Comparison of ENCODE assay signal across 13 cellular contexts in the genomic region with DNA sequence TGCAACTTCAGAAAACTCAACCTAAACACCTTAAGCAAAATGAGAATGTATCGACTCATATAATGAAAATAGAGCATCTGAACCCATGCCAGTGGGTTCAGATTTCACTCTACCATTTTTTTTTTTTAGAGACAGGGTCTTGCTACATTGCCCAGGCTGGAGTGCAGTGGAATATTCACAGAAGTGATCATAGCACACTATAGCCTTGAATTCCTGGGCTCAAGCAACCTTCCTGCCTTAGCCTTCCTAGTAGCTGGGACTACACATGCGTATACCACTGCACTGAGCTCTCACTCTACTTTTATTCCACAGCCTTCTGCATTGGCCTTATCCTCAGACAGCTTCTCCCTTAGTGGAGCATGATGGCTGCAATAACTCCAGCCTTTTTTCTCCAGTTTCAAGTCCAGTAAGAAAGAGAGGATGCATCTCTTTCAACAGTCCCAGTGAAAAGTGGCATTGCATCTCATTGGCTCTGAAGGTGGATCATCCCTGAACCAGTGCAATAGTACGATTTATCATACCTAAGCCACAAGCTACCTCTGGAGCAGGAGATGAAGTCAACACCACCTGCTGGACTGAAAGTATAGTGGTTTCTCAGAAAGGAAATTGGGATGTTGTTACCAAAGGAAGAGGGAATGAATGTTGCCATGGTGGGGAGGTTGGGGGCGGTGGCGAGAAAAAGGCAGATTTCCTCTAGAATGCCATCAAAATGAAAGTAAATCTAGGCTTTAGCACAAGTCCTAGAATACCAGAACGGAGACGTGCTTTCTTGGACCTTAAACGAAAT. TPM values are rescaled to one million over a fixed set of nuclear protein-coding genes. Genes with fewer than 3 reads are reported as not detected.
DNase-seq lines count a peak whose midpoint lies in the region; ATAC-seq, FAIRE-seq and TF ChIP-seq lines count a peak whose summit lies in the region.
"Had no signal": no experiment of that assay in that cellular context is flagged by ENCODE, and none has a peak within 500 bp of the region (broad histone marks: within the 10 kb centered on the region; RNA-seq: fewer than 3 reads in every experiment).

No MANE protein-coding gene starts in this region.

- BruUV-seq in HCT116 (replicated peaks; lab: Mats Ljungman, UMichigan) = no TSS peak
- no TSS peak for BruUV-seq in K562 (replicated peaks; lab: Mats Ljungman, UMichigan)

- FAIRE-seq in K562 (lab: Jason Lieb, UNC) (no peak), H54 (lab: Jason Lieb, UNC) (no peak)
- FAIRE-seq: G401.6 had no signal

- peaks cover 15% of the 10 kb centered on the region; the same call in 1 of the 2 replicates for H3K27me3 ChIP-seq in HCT116 (ENCODE audit: insufficient read depth, low read length)
- peaks cover 2 to 19% of the 10 kb centered on the region in 2 experiments; a peak in 4 of 5 replicates for H3K27me3 ChIP-seq in K562 (ENCODE audit: control insufficient read depth in 2 of 2, insufficient read depth in 2 of 2, low read length in 2 of 2)
- H3K27me3 ChIP-seq in liver (ENCODE audit: control insufficient read depth in 4 of 4, insufficient read depth in 4 of 4, low read length in 3 of 4) = peaks cover 0 to 4% (median 0%) of the 10 kb centered on the region in 4 donors
- no peaks in the 10 kb centered on the region for H3K27me3 ChIP-seq in ovary

- H3K27ac ChIP-seq in HCT116 (ENCODE audit: low read depth, low read length) = no peak overlapping the region
- no peak overlapping the region for H3K27ac ChIP-seq in K562 (ENCODE audit: extremely low read depth, low read depth, low read length)
- no peak overlapping the region for H3K27ac ChIP-seq in liver (ENCODE audit: low read depth in 1 of 2, low read length in 2 of 2)
- H3K27ac ChIP-seq in ovary = peak overlapping the region in 1 of 2 donors; percentile 41

- no peak overlapping the region for H3K4me2 ChIP-seq in HCT116 (ENCODE audit: low read length)
- H3K4me2 ChIP-seq in K562 (ENCODE audit: insufficient read depth, low read length) = no peak overlapping the region; the same call in 1 of the 2 replicates

- H3K9ac ChIP-seq in HCT116 (ENCODE audit: low read length) = no peak overlapping the region
- no peak overlapping the region for H3K9ac ChIP-seq in K562 (ENCODE audit: insufficient read depth in 1 of 2, low read depth in 2 of 2, low read length in 2 of 2)
- H3K9ac ChIP-seq in liver (ENCODE audit: low read depth in 1 of 2, low read length in 2 of 2) = no peak overlapping the region

- H3K4me1 ChIP-seq in HCT116 (ENCODE audit: control insufficient read depth in 1 of 2, insufficient read depth in 2 of 2, low read length in 2 of 2) = no peaks in the 10 kb centered on the region
- H3K4me1 ChIP-seq in K562 (replicated peaks in 1 of 2; ENCODE audit: control insufficient read depth in 2 of 2, insufficient read depth in 2 of 2, low read length in 2 of 2) = peaks cover 8 to 19% of the 10 kb centered on the region in 2 experiments; a peak in 4 of 5 replicates
- H3K4me1 ChIP-seq in liver (ENCODE audit: control insufficient read depth in 4 of 4, insufficient read depth in 4 of 4, low read length in 3 of 4) = peaks cover 0 to 10% (median 4%) of the 10 kb centered on the region in 4 donors
- peaks cover 13% of the 10 kb centered on the region for H3K4me1 ChIP-seq in ovary (ENCODE audit: insufficient read depth)
- H3K4me1 ChIP-seq: prostate gland had no signal

- RAD21 ChIA-PET in HCT116 (lab: Charles Lee; ENCODE audit: low non-redundant PET in 1 of 2, low total read pairs in 2 of 2, uncharacterized antibody in 2 of 2, unreplicated experiment in 2 of 2) = no interaction called here

- intact Hi-C loops in HCT116 (cut with micrococcal nuclease) = loop anchor here (10.0 kb wide), 1 partner anchor 309 kb away; no protein-coding TSS in a partner anchor
- intact Hi-C loops in K562 (cut with micrococcal nuclease) = no loop called here
- intact Hi-C loops in ovary (cut with DNase I) = loop anchor here in 2 of 4 donors (10.0 kb wide), 1 partner anchor 209 kb away; a partner anchor contains a TSS

- no peaks in the 10 kb centered on the region for H3K9me3 ChIP-seq in HCT116 (ENCODE audit: control insufficient read depth in 1 of 2, insufficient read depth in 1 of 2, low read depth in 1 of 2, low read length in 2 of 2)
- no peaks in the 10 kb centered on the region for H3K9me3 ChIP-seq in K562 (replicated peaks; ENCODE audit: control insufficient read depth, insufficient read depth, low read depth, low read length)
- no peaks in the 10 kb centered on the region for H3K9me3 ChIP-seq in liver (ENCODE audit: control insufficient read depth in 4 of 4, low read length in 3 of 4)
- H3K9me3 ChIP-seq in ovary = no peaks in the 10 kb centered on the region
- H3K9me3 ChIP-seq: prostate gland had no signal

- TF ChIP-seq EP300 in K562 (IDR thresholded peaks at IDR 0.05; ENCODE audit: low read length) (no peak), ovary (IDR thresholded peaks at IDR 0.05) (no peak)

- TF ChIP-seq RAD21 in HCT116 (IDR thresholded peaks at IDR 0.05; ENCODE audit: low read depth) (peak; percentile 49), K562 (CRISPR knock-in tag; conservative IDR thresholded peaks at IDR 0.05 in 1 of 2, IDR thresholded peaks at IDR 0.05 in 1 of 2) (no peak), liver (IDR thresholded peaks at IDR 0.05) (peak; percentile 39 to 64)

- no peak overlapping the region for H2AFZ ChIP-seq in HCT116 (ENCODE audit: low read depth, low read length, poor library complexity, severe bottlenecking)
- H2AFZ ChIP-seq in K562 (ENCODE audit: low read depth, low read length) = no peak overlapping the region

- H3K79me2 ChIP-seq in HCT116 (ENCODE audit: insufficient read depth, low read length) = no peaks in the 10 kb centered on the region
- H3K79me2 ChIP-seq in K562 (ENCODE audit: control insufficient read depth, insufficient read depth, low read length) = no peaks in the 10 kb centered on the region

- no peaks in the 10 kb centered on the region for H3K9me2 ChIP-seq in HCT116 (ENCODE audit: insufficient read depth)

- DNase-seq in ACHN (peak; percentile 29), HCT116 (ENCODE audit: low read depth, low spot score) (peak; percentile 8), K562 (ENCODE audit: extremely low read depth in 1 of 4, low spot score in 3 of 4) (peak in 2 of 4 experiments; percentile 11 to 22), ovary (no peak), H54 (ENCODE audit: insufficient read length, low spot score) (no peak), iPS-NIHi7 (ENCODE audit: extremely low spot score) (no peak)
- DNase-seq: activated T-cell treated with anti-CD3 and anti-CD28 coated beads, Interleukin-2, amount 50 U/mL, for 24 hours; SHP77 had no signal

- TF ChIP-seq CTCF in HCT116 (IDR thresholded peaks at IDR 0.05 in 2 of 3, conservative IDR thresholded peaks at IDR 0.05 in 1 of 3; ENCODE audit: borderline replicate concordance in 1 of 3, insufficient read depth in 1 of 3, low read depth in 2 of 3, low read length in 2 of 3) (peak; percentile 18 to 41 (median 40); a peak in 5 of 6 replicates), K562 (IDR thresholded peaks at IDR 0.05 in 2 of 3, conservative IDR thresholded peaks at IDR 0.05 in 1 of 3; ENCODE audit: insufficient read depth in 2 of 3, low read depth in 1 of 3, low read length in 3 of 3) (peak; percentile 9 to 35 (median 20); a peak in 1 of 6 replicates), liver (IDR thresholded peaks at IDR 0.05; ENCODE audit: low read depth, low read length, missing input control) (peak; percentile 6), ovary (IDR thresholded peaks at IDR 0.05) (no peak)

- ATAC-seq in HCT116 (peak; percentile 76), K562 (0 out of 3 replicates have a peak, but pooled peaks have one; percentile 24), GM18909 (IDR thresholded peaks at IDR 0.05; ENCODE audit: poor library complexity, unreplicated experiment) (no peak)
- ATAC-seq: stimulated activated memory B cell treated with anti-CD40 and anti-IgM and Interleukin-4, amounts not matched to agents 10 μg/mL and 1 μg/mL and 100 μg/mL, for 72 hours had no signal

- no peak overlapping the region for H3K4me3 ChIP-seq in HCT116 (replicated peaks in 1 of 2; ENCODE audit: low read depth in 1 of 2, low read length in 2 of 2)
- H3K4me3 ChIP-seq in K562 = no peak overlapping the region
- H3K4me3 ChIP-seq in liver (ENCODE audit: low read depth in 1 of 3, low read length in 3 of 3) = no peak overlapping the region
- H3K4me3 ChIP-seq in ovary = no peak overlapping the region
- H3K4me3 ChIP-seq: prostate gland had no signal

- POLR2A ChIA-PET in HCT116 (lab: Charles Lee) (no interaction called here), K562 (lab: Yijun Ruan, JAX) (interaction anchor here (1.5 kb wide), 1 partner anchor 11 kb away, joined by 4 read pairs; no protein-coding TSS in a partner anchor)

- CTCF ChIA-PET in HCT116 (lab: Charles Lee) = interaction anchor here (0.6 to 1.4 kb wide), 3 partner anchors 10 to 315 kb away, joined by 3 to 4 read pairs (median 4); no protein-coding TSS in a partner anchor
- CTCF ChIA-PET in K562 (lab: Yijun Ruan, JAX; ENCODE audit: low intra/inter-chr PET ratio) = no interaction called here

- H3K9me1 ChIP-seq in K562 (ENCODE audit: control insufficient read depth, insufficient read depth, low read length) = no peaks in the 10 kb centered on the region

- in situ Hi-C loops in ACHN (cut with HindIII; ENCODE audit: low pct_ligation_motif_present, low pct_unique_long_range_greater_than_20kb, low sequenced_read_pairs) (no loop called here), K562 (cut with MboI) (no loop called here)

- TF ChIP-seq POLR2A in HCT116 (IDR thresholded peaks at IDR 0.05; ENCODE audit: borderline replicate concordance, extremely low read depth, insufficient read depth, insufficient read length) = no peak
- no peak for TF ChIP-seq POLR2A in K562 (conservative IDR thresholded peaks at IDR 0.05)
- no peak for TF ChIP-seq POLR2A in ovary (IDR thresholded peaks at IDR 0.05)
- TF ChIP-seq POLR2A in H54 (IDR thresholded peaks at IDR 0.05; ENCODE audit: low read depth, low read length) = no peak

- no peaks in the 10 kb centered on the region for H3K36me3 ChIP-seq in HCT116 (ENCODE audit: control insufficient read depth in 1 of 2, insufficient read depth in 2 of 2, low read length in 2 of 2)
- H3K36me3 ChIP-seq in K562 (ENCODE audit: control insufficient read depth, insufficient read depth, low read length) = no peaks in the 10 kb centered on the region
- no peaks in the 10 kb centered on the region for H3K36me3 ChIP-seq in liver (ENCODE audit: control insufficient read depth in 4 of 4, insufficient read depth in 3 of 4, low read depth in 1 of 4, low read length in 3 of 4)
- no peaks in the 10 kb centered on the region for H3K36me3 ChIP-seq in ovary
- H3K36me3 ChIP-seq: prostate gland had no signal

- H4K20me1 ChIP-seq in HCT116 (ENCODE audit: insufficient read depth) (no peaks in the 10 kb centered on the region), K562 (replicated peaks; ENCODE audit: control insufficient read depth, insufficient read depth, low read length) (no peaks in the 10 kb centered on the region; the same call in 1 of the 2 replicates)

- under 1% methylated on average over 8 of the region's 8 CpGs for WGBS in K562 (ENCODE audit: insufficient coverage, low coverage, missing lambda C conversion rate)
- 70% methylated on average over 8 of the region's 8 CpGs for WGBS in liver
- WGBS in ovary, 3 donors = 86 to 87% (median 87%) methylated on average over 8 of the region's 8 CpGs

RNA-seq across cellular contexts. Expression of a gene that starts 2.0 kb away (rescaled TPM):
- total RNA-seq in HCT116 (2021; ENCODE audit: unreplicated experiment) = 0.25 TPM
- 0.04 TPM in 1 of 2 replicates, not detected in the other for polyA plus RNA-seq in HCT116 (2012)
- 0.25 TPM in 1 of 2 replicates, not detected in the other for total RNA-seq in K562 (2011; cell fraction: chromatin; rRNA removed; ENCODE audit: low replicate concordance)
- 0.33 and 1.3 TPM in 2 replicates for total RNA-seq in K562 (2011; cell fraction: nucleolus; rRNA removed)
- total RNA-seq in K562 (2011; cell fraction: nucleoplasm; rRNA removed) = 0.51 and 0.69 TPM in 2 replicates
- total RNA-seq in K562 (2014; rRNA removed) = not detected in 2 replicates
- total RNA-seq in K562 (2014; rRNA removed; fragmentation: Illumina TruSeq; extraction: Trizol) = not detected in 2 replicates
- total RNA-seq in K562 (2015; rRNA removed; fragmentation: Illumina TruSeq; extraction: Trizol) = not detected in 2 replicates
- 0.31 and 0.36 TPM in 2 replicates for total RNA-seq in K562 (2021)
- polyA plus RNA-seq in K562 (2011; rRNA removed) = not detected in 2 replicates
- 0.06 and 0.16 TPM in 2 replicates for polyA plus RNA-seq in K562 (2011; cell fraction: cytosol; rRNA removed)
- 0.10 TPM in 1 of 2 replicates, not detected in the other for polyA plus RNA-seq in K562 (2011; cell fraction: nucleus; rRNA removed)
- polyA plus RNA-seq in K562 (2012) = 0.60 and 1.3 TPM in 2 replicates
- polyA plus RNA-seq in K562 (2014; fragmentation: Illumina TruSeq; extraction: Trizol) = 0.10 and 0.12 TPM in 2 replicates
- polyA plus RNA-seq in K562 (2014; fragmentation: Nextera tagmentation; extraction: Ambion mirVana) = not detected
- polyA plus RNA-seq in K562 (2014; rRNA removed) = 0.23 and 0.24 TPM in 2 replicates
- polyA minus RNA-seq in K562 (2011; rRNA and poly(A)+ RNA removed) = not detected in 2 replicates
- not detected in 2 replicates for polyA minus RNA-seq in K562 (2011; cell fraction: cytosol; rRNA and poly(A)+ RNA removed)
- polyA minus RNA-seq in K562 (2011; cell fraction: nucleus; rRNA and poly(A)+ RNA removed) = not detected in 2 replicates
- total RNA-seq in liver = 1 to 10 TPM; 2.6 to 5.8 TPM
- polyA plus RNA-seq in liver = 1 to 10 TPM; 3.4 to 8.1 TPM
- total RNA-seq in ovary = 10 to 100 TPM; 15.3 to 92.3 (median 33.0) TPM
- 10 to 100 TPM; 16.3 to 36.6 TPM for polyA plus RNA-seq in ovary

Comparison
In these comparisons a context has a peak if more than half of its experiments do, and no peak if none do; other contexts are left out.
1. DNase-seq: peak in ACHN (single experiment) and HCT116 (single experiment); none in ovary (0 of 5), H54 (single experiment) and iPS-NIHi7 (single experiment).
2. CTCF ChIP-seq: peak in HCT116 (3 of 3), K562 (3 of 3) and liver (single experiment); none in ovary (0 of 3).